1 cellular context compared by ENCODE assay signal in the genomic region with DNA sequence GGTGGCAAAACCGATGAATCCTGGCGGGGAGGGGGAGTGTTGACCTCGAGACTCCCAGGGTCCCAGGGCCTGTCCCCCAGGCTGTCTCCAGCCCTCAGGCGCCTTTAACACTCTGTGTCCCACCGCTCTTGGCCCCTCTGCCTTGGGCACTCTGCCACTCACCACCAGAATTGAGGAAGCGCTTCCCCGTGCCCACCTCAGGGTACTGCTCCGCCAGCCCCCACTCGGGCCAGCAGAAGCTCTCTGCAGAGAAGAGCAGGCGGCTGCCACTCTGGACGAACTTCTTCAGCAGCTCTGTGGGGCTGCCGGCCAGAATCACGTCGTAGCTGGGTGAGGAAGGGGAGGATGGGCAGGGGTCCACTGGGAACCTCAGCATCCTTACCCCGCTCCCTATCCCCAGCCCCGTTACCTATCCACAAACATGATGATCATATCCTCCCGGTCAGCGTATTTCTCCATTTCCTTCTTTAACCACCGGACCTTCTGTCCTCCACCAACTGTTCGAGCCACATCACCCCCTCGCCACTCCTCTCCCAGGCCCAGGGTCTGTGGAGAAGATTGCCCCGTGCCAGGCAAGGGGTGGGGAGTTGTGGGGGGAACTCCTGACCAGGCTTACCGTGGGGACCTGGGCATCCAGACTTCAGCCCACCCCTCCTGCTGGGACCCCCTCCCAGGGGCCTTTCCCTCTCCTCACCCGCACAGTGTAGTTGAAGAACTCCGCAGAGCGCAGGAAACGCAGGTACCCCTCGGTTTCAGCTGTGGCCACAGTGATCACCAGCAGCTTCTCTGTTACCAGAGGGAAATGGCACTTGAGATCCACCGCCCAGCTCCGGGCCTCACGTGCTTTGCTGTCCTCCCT.
TF ChIP-seq lines count a peak whose summit lies in the region.

No MANE protein-coding gene starts in this region.

TF ChIP-seq in GM12878, 131 proteins besides CTCF, POLR2A, EP300 and RAD21:
- TF ChIP-seq SMAD5 (IDR thresholded peaks at IDR 0.05; ENCODE audit: low read depth) (no peak), BHLHE40 (IDR thresholded peaks at IDR 0.05; ENCODE audit: borderline replicate concordance in 1 of 2, low read depth in 2 of 2, low read length in 1 of 2) (peak in 1 of 2 experiments; percentile 65; a peak in 3 of 4 replicates), RBBP5 (conservative IDR thresholded peaks at IDR 0.05) (no peak)
